In the genomic region with DNA sequence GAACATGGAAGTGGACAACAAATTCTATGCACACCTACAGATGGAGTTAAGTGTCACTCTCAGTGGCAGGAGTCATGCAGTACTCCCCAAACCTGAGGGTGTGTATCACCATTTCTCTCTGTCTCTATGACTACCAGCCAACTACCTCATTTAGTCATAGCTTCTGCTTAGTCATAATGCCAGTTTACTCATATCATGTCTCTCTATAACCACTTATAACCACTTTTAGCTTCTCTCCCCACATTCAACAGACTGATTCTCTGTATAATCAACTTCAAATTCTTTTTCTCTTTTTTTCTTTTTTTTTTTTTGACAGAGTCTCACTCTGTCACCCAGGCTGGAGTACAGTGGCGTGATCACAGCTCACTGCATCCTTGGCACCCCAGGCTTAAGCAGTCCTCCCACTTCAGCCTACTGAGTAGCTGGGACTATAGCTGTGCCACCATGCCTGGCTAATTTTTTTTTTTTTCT, we compare ENCODE assay signal across 1 cellular context.
TF ChIP-seq lines count a peak whose summit lies in the region.

No MANE protein-coding gene starts in this region.

TF ChIP-seq in IMR-90, 13 proteins besides CTCF, POLR2A, EP300 and RAD21:
- peak; percentile 63; the same call in 1 of the 2 replicates for TF ChIP-seq NFE2L2 (IDR thresholded peaks at IDR 0.05; ENCODE audit: low read depth, low read length)
- TF ChIP-seq MXI1 (IDR thresholded peaks at IDR 0.05; ENCODE audit: borderline replicate concordance, low read depth, low read length), result no peak
- TF ChIP-seq BHLHE40 (IDR thresholded peaks at IDR 0.05; ENCODE audit: low read depth, low read length), result 0 out of 2 replicates have a peak, but pooled peaks have one; percentile 11
- no peak for TF ChIP-seq RFX5 (IDR thresholded peaks at IDR 0.05; ENCODE audit: low read depth, low read length)
- peak; percentile 80 for TF ChIP-seq FOS (IDR thresholded peaks at IDR 0.05; ENCODE audit: low read depth, low read length)
